In genomic region chr10:133541441-133541840, GRCh38 we compare ENCODE assay signal across 5 cellular contexts. TPM values are rescaled to one million over a fixed set of nuclear protein-coding genes. Genes with fewer than 3 reads are reported as not detected.
"Had no signal": no experiment of that assay in that cellular context is flagged by ENCODE, and none has a peak within 500 bp of the region (broad histone marks: within the 10 kb centered on the region; RNA-seq: fewer than 3 reads in every experiment).

No MANE protein-coding gene starts in this region.

RNA-seq across cellular contexts. Expression of gene CYP2E1, which starts 14.3 kb away (rescaled TPM):
- total RNA-seq: HT-29 had no signal

RNA-seq across cellular contexts. Expression of gene SYCE1, which starts 23.9 kb away (rescaled TPM):
- total RNA-seq: H4, H7, HT-29, IMR-90, K562 had no signal
- polyA plus RNA-seq: IMR-90, K562 had no signal
